Comparison of ENCODE assay signal across 8 cellular contexts in the genomic region with DNA sequence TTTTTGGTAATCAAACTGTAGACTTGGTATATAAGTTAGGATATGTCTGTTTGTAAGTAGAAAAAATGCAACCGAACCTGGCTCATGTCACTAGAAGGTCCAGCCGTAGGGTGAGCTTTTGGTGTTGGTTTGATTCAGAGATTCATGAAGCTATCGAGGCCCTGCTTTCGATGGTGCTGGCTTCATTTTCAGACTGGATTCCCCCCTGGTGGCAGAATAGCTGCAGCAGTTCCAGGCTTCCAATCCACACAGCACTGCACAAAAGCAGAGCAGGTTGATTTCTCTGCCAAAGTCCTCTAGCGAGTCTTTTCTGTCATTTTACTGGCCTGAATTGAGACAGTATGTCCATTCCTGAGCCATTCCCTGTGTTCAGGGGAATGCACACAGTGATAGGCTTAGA. TPM values are rescaled to one million over a fixed set of nuclear protein-coding genes. Genes with fewer than 3 reads are reported as not detected.
DNase-seq lines count a peak whose midpoint lies in the region; ATAC-seq and TF ChIP-seq lines count a peak whose summit lies in the region.

No MANE protein-coding gene starts in this region.

- H3K27ac ChIP-seq in DOHH2 (ENCODE audit: low read depth, low read length) (no peak overlapping the region), MM.1S (ENCODE audit: low read length) (peak overlapping the region; percentile 10; the same call in 1 of the 2 replicates), breast epithelium (no peak overlapping the region)

- no peaks in the 10 kb centered on the region for H3K27me3 Mint-ChIP-seq in memory B cell

- H4K20me1 ChIP-seq in DOHH2 (ENCODE audit: control insufficient read depth, insufficient read depth, low read depth, low read length) (no peaks in the 10 kb centered on the region), MM.1S (ENCODE audit: insufficient read depth, low read length) (no peaks in the 10 kb centered on the region)

- H3K4me1 ChIP-seq in DOHH2 (ENCODE audit: control insufficient read depth, low read length) = no peaks in the 10 kb centered on the region
- peaks cover 4% of the 10 kb centered on the region; the same call in 1 of the 2 replicates for H3K4me1 ChIP-seq in MM.1S (ENCODE audit: low read length)
- H3K4me1 ChIP-seq in breast epithelium = no peaks in the 10 kb centered on the region

- peak overlapping the region; percentile 42; the same call in 1 of the 2 replicates for H2AFZ ChIP-seq in MM.1S (ENCODE audit: low read length)

- peak overlapping the region; percentile 31 for H3K27ac Mint-ChIP-seq in memory B cell

- H3K27me3 ChIP-seq in DOHH2 (ENCODE audit: control insufficient read depth, low read length) = no peaks in the 10 kb centered on the region
- H3K27me3 ChIP-seq in MM.1S (replicated peaks; ENCODE audit: insufficient read depth, low read length) = no peaks in the 10 kb centered on the region
- peaks cover 0 to 12% of the 10 kb centered on the region in 2 donors for H3K27me3 ChIP-seq in breast epithelium

- H3K4me3 ChIP-seq in DOHH2 (ENCODE audit: low read length) = no peak overlapping the region
- peak overlapping the region; percentile 47 for H3K4me3 ChIP-seq in MM.1S (ENCODE audit: low read length)
- H3K4me3 ChIP-seq in breast epithelium = no peak overlapping the region

- H3K36me3 ChIP-seq in DOHH2 (ENCODE audit: control insufficient read depth, low read length) = peaks cover 4% of the 10 kb centered on the region; the same call in 1 of the 2 replicates
- H3K36me3 ChIP-seq in MM.1S (replicated peaks; ENCODE audit: insufficient read depth, low read length) = no peaks in the 10 kb centered on the region
- no peaks in the 10 kb centered on the region for H3K36me3 ChIP-seq in breast epithelium

- no peaks in the 10 kb centered on the region for H3K9me3 Mint-ChIP-seq in memory B cell

- DNase-seq in MM.1S (peak; percentile 57), breast epithelium (ENCODE audit: low spot score in 2 of 2) (no peak), memory B cell (ENCODE audit: low spot score in 2 of 2) (no peak), T1000 (lab: John Stamatoyannopoulos, UW) (no peak)
- DNase-seq in effector CD4-positive, alpha-beta T cell = no peak

- peaks cover under 1% of the 10 kb centered on the region for H3K4me1 Mint-ChIP-seq in memory B cell

- no peak for TF ChIP-seq POLR2A in breast epithelium (IDR thresholded peaks at IDR 0.05)

- H3K9ac ChIP-seq in MM.1S (ENCODE audit: low read length) = peak overlapping the region; percentile 23; the same call in 1 of the 2 replicates

- no peaks in the 10 kb centered on the region for H3F3A ChIP-seq in DOHH2 (ENCODE audit: control insufficient read depth, insufficient read depth)
- H3F3A ChIP-seq in MM.1S (ENCODE audit: insufficient read depth, low read length) = peaks cover 6% of the 10 kb centered on the region; the same call in 1 of the 2 replicates

- TF ChIP-seq CTCF in DOHH2 (IDR thresholded peaks at IDR 0.05; ENCODE audit: low read depth, low read length, poor library complexity, severe bottlenecking) (peak; percentile 10), MM.1S (IDR thresholded peaks at IDR 0.05; ENCODE audit: low read length) (peak; percentile 63), breast epithelium (IDR thresholded peaks at IDR 0.05) (peak in 2 of 3 donors; percentile 19 to 31)

- H3K9me2 ChIP-seq in DOHH2 (replicated peaks; ENCODE audit: control insufficient read depth, low read length) (no peaks in the 10 kb centered on the region), MM.1S (replicated peaks; ENCODE audit: insufficient read depth, low read length) (no peaks in the 10 kb centered on the region)

- ATAC-seq in memory B cell (ENCODE audit: low read depth) (no peak), HG02840 (IDR thresholded peaks at IDR 0.05; ENCODE audit: low FRiP score, unreplicated experiment) (no peak), HG03025 (IDR thresholded peaks at IDR 0.05; ENCODE audit: low FRiP score, unreplicated experiment) (no peak)

- intact Hi-C loops in breast epithelium (cut with DNase I; ENCODE audit: low total_unique reads) = loop anchor here (10.0 kb wide), 1 partner anchor 103 kb away; no protein-coding TSS in a partner anchor

- no peaks in the 10 kb centered on the region for H3K9me3 ChIP-seq in DOHH2 (ENCODE audit: control insufficient read depth, insufficient read depth, low read length)
- H3K9me3 ChIP-seq in MM.1S (replicated peaks; ENCODE audit: insufficient read depth, low read length) = no peaks in the 10 kb centered on the region
- H3K9me3 ChIP-seq in breast epithelium = no peaks in the 10 kb centered on the region

- H3K4me2 ChIP-seq in DOHH2 (ENCODE audit: low read length) = no peak overlapping the region
- H3K4me2 ChIP-seq in MM.1S (ENCODE audit: low read depth, low read length) = peak overlapping the region; percentile 72

- H3K4me3 Mint-ChIP-seq in memory B cell = no peak overlapping the region

- H3K79me2 ChIP-seq in DOHH2 (ENCODE audit: control insufficient read depth, low read length) (no peaks in the 10 kb centered on the region), MM.1S (ENCODE audit: low read length) (no peaks in the 10 kb centered on the region)

- H3K36me3 Mint-ChIP-seq in memory B cell = peaks cover 5% of the 10 kb centered on the region

RNA-seq across cellular contexts. Expression of a gene that starts 33.1 kb away (rescaled TPM):
- total RNA-seq in breast epithelium = 10 to 100 TPM; 16.0 to 63.8 (median 32.8) TPM

Comparison
In these comparisons a context has a peak if more than half of its experiments do, and no peak if none do; other contexts are left out.
1. CTCF ChIP-seq: peak in every context shown above with its lines; median percentile 63 in MM.1S; 25 in breast epithelium; 10 in DOHH2.